Comparison of ENCODE assay signal across 21 cellular contexts in genomic region chr7:1641173-1641572, GRCh38. TPM values are rescaled to one million over a fixed set of nuclear protein-coding genes. Genes with fewer than 3 reads are reported as not detected.
DNase-seq lines count a peak whose midpoint lies in the region; ATAC-seq, FAIRE-seq and TF ChIP-seq lines count a peak whose summit lies in the region.
"Had no signal": no experiment of that assay in that cellular context is flagged by ENCODE, and none has a peak within 500 bp of the region (broad histone marks: within the 10 kb centered on the region; RNA-seq: fewer than 3 reads in every experiment).

No MANE protein-coding gene starts in this region.

- TF ChIP-seq POLR2A in A549 (IDR thresholded peaks at IDR 0.05; ENCODE audit: low read length): no peak
- no peak for TF ChIP-seq POLR2A in H1 (IDR thresholded peaks at IDR 0.05; ENCODE audit: control extremely low read depth in 1 of 2, low read depth in 2 of 2, low read length in 2 of 2)
- no peak for TF ChIP-seq POLR2A in HepG2 (IDR thresholded peaks at IDR 0.05; ENCODE audit: insufficient read depth in 1 of 2, low read depth in 2 of 2, low read length in 2 of 2)

- H3K23me2 ChIP-seq in H1 (ENCODE audit: low read depth, low read length): no peaks in the 10 kb centered on the region

- ATAC-seq in A549: peak; percentile 19 to 50; a peak in 4 of 6 replicates
- ATAC-seq in HepG2: no peak
- ATAC-seq in GM21528 (IDR thresholded peaks at IDR 0.05; ENCODE audit: low FRiP score, unreplicated experiment): no peak
- ATAC-seq: GM12878 had no signal

- no peak overlapping the region for H3K4me3 ChIP-seq in A549
- H3K4me3 ChIP-seq in BLaER1 treated with 17β-estradiol and CSF1 and Interleukin-3, amounts not matched to agents 10 nM and 100 nM: no peak overlapping the region
- no peak overlapping the region for H3K4me3 ChIP-seq in H1 (ENCODE audit: extremely low read depth in 1 of 4, insufficient read depth in 2 of 4, low read depth in 3 of 4, low read length in 4 of 4)
- no peak overlapping the region for H3K4me3 ChIP-seq in osteoblast (ENCODE audit: insufficient read depth, low read length)
- no peak overlapping the region for H3K4me3 ChIP-seq in HepG2 (replicated peaks in 1 of 3; ENCODE audit: insufficient read depth in 1 of 3, low read depth in 2 of 3, low read length in 3 of 3)
- H3K4me3 ChIP-seq: GM12878 had no signal

- H4K5ac ChIP-seq in H1 (ENCODE audit: insufficient read length, low read depth, low read length): no peak overlapping the region

- H3K18ac ChIP-seq in H1 (ENCODE audit: extremely low read depth, low read length): no peak overlapping the region

- H2BK15ac ChIP-seq in H1 (ENCODE audit: low read length): no peak overlapping the region

- in situ Hi-C loops in HepG2 (cut with HindIII; ENCODE audit: extremely low pct_ligation_motif_present, low pct_unique_long_range_greater_than_20kb): no loop called here

- no peaks in the 10 kb centered on the region for H3K36me3 ChIP-seq in BLaER1 treated with 17β-estradiol and CSF1 and Interleukin-3, amounts not matched to agents 10 nM and 100 nM
- H3K36me3 ChIP-seq in H1 (ENCODE audit: control insufficient read depth in 2 of 4, insufficient read depth in 4 of 4, low read length in 3 of 4) (no peaks in the 10 kb centered on the region), osteoblast (ENCODE audit: insufficient read depth, low read length) (no peaks in the 10 kb centered on the region), HepG2 (replicated peaks in 1 of 2; ENCODE audit: control insufficient read depth in 1 of 2, insufficient read depth in 2 of 2, low read length in 2 of 2) (no peaks in the 10 kb centered on the region)
- H3K36me3 ChIP-seq: BE2C had no signal

- no peak overlapping the region for H3K23ac ChIP-seq in H1 (ENCODE audit: insufficient read length)

- no peak for DNase-seq in A549 (ENCODE audit: low read depth in 1 of 2, low spot score in 1 of 2)
- DNase-seq in H1 (ENCODE audit: low read depth in 1 of 2, low spot score in 2 of 2): no peak
- DNase-seq in osteoblast (ENCODE audit: insufficient read length, low spot score, missing footprints): peak; percentile 61
- DNase-seq in HepG2 (ENCODE audit: low spot score): no peak
- no peak for DNase-seq in HT-29 (ENCODE audit: low spot score)
- DNase-seq: ACHN; BE2C; CD4-positive, alpha-beta memory T cell; DMS 273 treated with DMSO at 0.1 percent for 48 hours; DMS53; DND-41; EL; HCEC 1CT; KBM-7 had no signal

- no peak overlapping the region for H2BK5ac ChIP-seq in H1 (ENCODE audit: low read depth, low read length)

- TF ChIP-seq EP300 in A549 (IDR thresholded peaks at IDR 0.05): no peak
- no peak for TF ChIP-seq EP300 in H1 (IDR thresholded peaks at IDR 0.05; ENCODE audit: borderline replicate concordance in 1 of 2, low read depth in 2 of 2, low read length in 2 of 2)
- TF ChIP-seq EP300 in HepG2 (IDR thresholded peaks at IDR 0.05; ENCODE audit: low read depth in 2 of 2, low read length in 2 of 2): no peak
- no peak for TF ChIP-seq EP300 in HepG2 (CRISPR knock-in tag; IDR thresholded peaks at IDR 0.05; ENCODE audit: borderline replicate concordance)

- peaks cover 0 to 50% (median 0%) of the 10 kb centered on the region in 11 experiments; a peak in 6 of 22 replicates for H3K27me3 ChIP-seq in BLaER1 treated with 17β-estradiol and CSF1 and Interleukin-3, amounts not matched to agents 10 nM and 100 nM
- H3K27me3 ChIP-seq in H1 (replicated peaks in 1 of 4; ENCODE audit: control insufficient read depth in 3 of 4, extremely low read depth in 1 of 4, insufficient read depth in 3 of 4, low read length in 3 of 4) (no peaks in the 10 kb centered on the region), osteoblast (ENCODE audit: insufficient read depth, low read length) (peaks cover 9% of the 10 kb centered on the region), HepG2 (ENCODE audit: control insufficient read depth in 1 of 2, insufficient read depth in 2 of 2, low read length in 2 of 2) (peaks cover 2 to 40% of the 10 kb centered on the region in 2 experiments)
- H3K27me3 ChIP-seq: BE2C had no signal

- no peak overlapping the region for H3K14ac ChIP-seq in H1 (ENCODE audit: insufficient read length)

- POLR2A ChIA-PET in A549 (lab: Yijun Ruan, JAX): no interaction called here
- POLR2A ChIA-PET in H1 (lab: Charles Lee; ENCODE audit: partially characterized antibody): interaction anchor here (0.7 kb wide), 1 partner anchor 74 kb away, joined by 3 read pairs; no protein-coding TSS in a partner anchor
- POLR2A ChIA-PET in HepG2 (lab: Yijun Ruan, JAX): no interaction called here

- CTCF ChIA-PET in A549 (lab: Yijun Ruan, JAX) (interaction anchor here (0.8 to 1.4 kb wide), 6 partner anchors 9 to 64 kb away, joined by 3 to 6 read pairs (median 4); no protein-coding TSS in a partner anchor), H1 (lab: Charles Lee; ENCODE audit: partially characterized antibody) (interaction anchor here (0.5 to 4.7 kb wide), 12 partner anchors 9 to 448 kb away, joined by 3 to 31 read pairs (median 4); no protein-coding TSS in a partner anchor), HepG2 (lab: Yijun Ruan, JAX; ENCODE audit: low intra/inter-chr PET ratio, low total read pairs) (no interaction called here)

- peak overlapping the region in 4 of 11 experiments; percentile 6 to 59 (median 34); a peak in 5 of 22 replicates for H3K9ac ChIP-seq in BLaER1 treated with 17β-estradiol and CSF1 and Interleukin-3, amounts not matched to agents 10 nM and 100 nM
- H3K9ac ChIP-seq in H1 (replicated peaks in 1 of 4; ENCODE audit: extremely low read depth in 1 of 4, low read depth in 3 of 4, low read length in 3 of 4) (no peak overlapping the region), HepG2 (ENCODE audit: insufficient read depth, low read depth, low read length) (no peak overlapping the region)

- no peak for FAIRE-seq in A549 (lab: Jason Lieb, UNC)
- no peak for FAIRE-seq in H1 (lab: Jason Lieb, UNC)
- no peak for FAIRE-seq in HepG2 (lab: Jason Lieb, UNC)
- FAIRE-seq: GM12878, H54, HTR-8/SVneo had no signal

- TF ChIP-seq CTCF in A549 (IDR thresholded peaks at IDR 0.05) (no peak), H1 (IDR thresholded peaks at IDR 0.05; ENCODE audit: control extremely low read depth in 1 of 3, insufficient read depth in 1 of 3, low read depth in 1 of 3, low read length in 3 of 3) (no peak), osteoblast (IDR thresholded peaks at IDR 0.05; ENCODE audit: extremely low read depth, low read depth, low read length) (no peak), HepG2 (CRISPR knock-in tag; IDR thresholded peaks at IDR 0.05) (no peak)

- H3K79me2 ChIP-seq in H1 (ENCODE audit: control insufficient read depth in 1 of 2, insufficient read depth in 2 of 2, low read length in 2 of 2) (no peaks in the 10 kb centered on the region), osteoblast (ENCODE audit: insufficient read depth, low read length) (no peaks in the 10 kb centered on the region), HepG2 (ENCODE audit: insufficient read depth, low read length) (no peaks in the 10 kb centered on the region)

- BruUV-seq in HepG2 (replicated peaks; lab: Mats Ljungman, UMichigan): no TSS peak

- peaks cover 0 to 14% (median 0%) of the 10 kb centered on the region in 11 experiments; a peak in 3 of 22 replicates for H4K20me1 ChIP-seq in BLaER1 treated with 17β-estradiol and CSF1 and Interleukin-3, amounts not matched to agents 10 nM and 100 nM
- H4K20me1 ChIP-seq in H1 (replicated peaks in 1 of 2; ENCODE audit: control insufficient read depth in 1 of 2, insufficient read depth in 2 of 2, low read length in 2 of 2) (no peaks in the 10 kb centered on the region), osteoblast (ENCODE audit: insufficient read depth, low read length) (no peaks in the 10 kb centered on the region), HepG2 (ENCODE audit: insufficient read depth, low read length) (no peaks in the 10 kb centered on the region)

- H3K9me3 ChIP-seq in A549 (peaks cover 17% of the 10 kb centered on the region), H1 (ENCODE audit: insufficient read depth in 2 of 2, low read depth in 1 of 2, low read length in 1 of 2) (peaks cover 7 to 12% of the 10 kb centered on the region in 2 experiments), osteoblast (ENCODE audit: low read depth, low read length) (peaks cover 3% of the 10 kb centered on the region), HepG2 (ENCODE audit: low read length) (peaks cover 7% of the 10 kb centered on the region)
- H3K9me3 ChIP-seq in BLaER1 treated with 17β-estradiol and CSF1 and Interleukin-3, amounts not matched to agents 10 nM and 100 nM (replicated peaks in 1 of 11): peaks cover 19 to 22% (median 21%) of the 10 kb centered on the region in 11 experiments
- H3K9me3 ChIP-seq: BE2C had no signal

- H3K56ac ChIP-seq in H1 (replicated peaks; ENCODE audit: insufficient read length, low read depth, low read length): no peak overlapping the region

- H2BK12ac ChIP-seq in H1 (ENCODE audit: low read depth, low read length): no peak overlapping the region

- H3K4me1 ChIP-seq in A549 (no peaks in the 10 kb centered on the region), H1 (replicated peaks in 1 of 4; ENCODE audit: control insufficient read depth in 3 of 4, insufficient read depth in 4 of 4, low read length in 3 of 4) (no peaks in the 10 kb centered on the region), osteoblast (ENCODE audit: insufficient read depth, low read length) (no peaks in the 10 kb centered on the region), HepG2 (ENCODE audit: insufficient read depth, low read length) (peaks cover 22% of the 10 kb centered on the region)
- peaks cover 10 to 82% (median 75%) of the 10 kb centered on the region in 10 experiments; a peak in 19 of 20 replicates for H3K4me1 ChIP-seq in BLaER1 treated with 17β-estradiol and CSF1 and Interleukin-3, amounts not matched to agents 10 nM and 100 nM
- H3K4me1 ChIP-seq: BE2C had no signal

- intact Hi-C loops in HepG2 (cut with micrococcal nuclease; ENCODE audit: unreplicated experiment): no loop called here

- H2BK120ac ChIP-seq in H1 (replicated peaks; ENCODE audit: low read depth, low read length): no peak overlapping the region

- H2BK20ac ChIP-seq in H1 (ENCODE audit: low read length): no peak overlapping the region

- 38% methylated on average over 11 of the region's 11 CpGs for WGBS in A549 (ENCODE audit: missing lambda C conversion rate)
- WGBS in H1 (ENCODE audit: extremely low coverage in 1 of 2, insufficient coverage in 1 of 2, insufficient read length in 1 of 2, insufficient replicate concordance in 2 of 2, low coverage in 1 of 2, low lambda C conversion rate in 2 of 2, missing lambda C conversion rate in 1 of 2), 2 experiments: 92% methylated on average over 11 of the region's 11 CpGs; no CpG with 5 or more reads in 1 of the 2 experiments
- WGBS in HepG2 (ENCODE audit: low lambda C conversion rate): 24% methylated on average over 10 of the region's 11 CpGs

- H2AK5ac ChIP-seq in H1 (ENCODE audit: low read depth, low read length): no peak overlapping the region

- no peak for TF ChIP-seq RAD21 in A549 (conservative IDR thresholded peaks at IDR 0.05 in 1 of 2, IDR thresholded peaks at IDR 0.05 in 1 of 2)
- TF ChIP-seq RAD21 in H1 (IDR thresholded peaks at IDR 0.05 in 1 of 2, conservative IDR thresholded peaks at IDR 0.05 in 1 of 2; ENCODE audit: low read depth in 2 of 2, low read length in 2 of 2): no peak
- TF ChIP-seq RAD21 in HepG2 (CRISPR knock-in tag; IDR thresholded peaks at IDR 0.05): no peak

- H3K4ac ChIP-seq in H1 (replicated peaks; ENCODE audit: insufficient read length, low read depth, low read length): no peak overlapping the region

- no peak overlapping the region for H3K4me2 ChIP-seq in A549
- H3K4me2 ChIP-seq in BLaER1 treated with 17β-estradiol and CSF1 and Interleukin-3, amounts not matched to agents 10 nM and 100 nM: peak overlapping the region; percentile 12 to 93 (median 66); a peak in 20 of 22 replicates
- no peak overlapping the region for H3K4me2 ChIP-seq in H1 (ENCODE audit: insufficient read depth in 1 of 2, low read depth in 2 of 2, low read length in 2 of 2)
- no peak overlapping the region for H3K4me2 ChIP-seq in osteoblast (ENCODE audit: insufficient read depth, low read length)
- no peak overlapping the region for H3K4me2 ChIP-seq in HepG2 (ENCODE audit: low read depth, low read length)

- H4K91ac ChIP-seq in H1 (replicated peaks; ENCODE audit: insufficient read length, low read length): no peak overlapping the region

- H2AFZ ChIP-seq in H1 (ENCODE audit: low read length) (no peak overlapping the region), osteoblast (ENCODE audit: low read length) (no peak overlapping the region), HepG2 (ENCODE audit: low read length) (no peak overlapping the region)

- no peak overlapping the region for H3K27ac ChIP-seq in A549
- H3K27ac ChIP-seq in BLaER1 treated with 17β-estradiol and CSF1 and Interleukin-3, amounts not matched to agents 10 nM and 100 nM: peak overlapping the region in 4 of 11 experiments; percentile 43 to 56 (median 50); a peak in 6 of 22 replicates
- H3K27ac ChIP-seq in H1 (ENCODE audit: low read depth, low read length): no peak overlapping the region
- H3K27ac ChIP-seq in osteoblast (ENCODE audit: low read depth, low read length): no peak overlapping the region
- no peak overlapping the region for H3K27ac ChIP-seq in HepG2 (ENCODE audit: extremely low read length, insufficient read depth, low read length)
- H3K27ac ChIP-seq: HL-60 had no signal

- peak overlapping the region; percentile 80; the same call in 1 of the 2 replicates for H4K8ac ChIP-seq in H1 (ENCODE audit: extremely low read depth, insufficient read depth, low read length)

- no peaks in the 10 kb centered on the region for H3K79me1 ChIP-seq in H1 (ENCODE audit: low read depth, low read length)

RNA-seq across cellular contexts. Expression of gene ELFN1, which starts 28.9 kb away (rescaled TPM):
- 0.09 and 0.10 TPM in 2 replicates for polyA plus RNA-seq in A549 (2011; rRNA removed)
- 0.12 and 0.29 TPM in 2 replicates for polyA plus RNA-seq in A549 (2012; cell fraction: cytosol; rRNA removed)
- 0.11 and 0.22 TPM in 2 replicates for polyA plus RNA-seq in A549 (2012; cell fraction: nucleus; rRNA removed)
- 0.08 to 0.10 TPM (median 0.09 TPM) in 3 replicates for polyA plus RNA-seq in A549 (2017; fragmentation: RNase III; extraction: RNeasy Plus Mini Kit Qiagen cat#74134 plus additional on column Dnase treatment)
- 0.08 and 0.15 TPM in 2 replicates for polyA minus RNA-seq in A549 (2011; rRNA and poly(A)+ RNA removed)
- total RNA-seq in H1 (2021; fragmentation: NEBNext Ultra II Directional; extraction: Animal tissue kit (Norgen Biotek cat#: 25700)): 2.0 and 2.1 TPM in 2 replicates
- polyA plus RNA-seq in H1 (2011; rRNA removed): 4.5 and 4.8 TPM in 2 replicates
- polyA plus RNA-seq in H1 (2011; cell fraction: cytosol; rRNA removed): 3.6 TPM
- 2.8 TPM for polyA plus RNA-seq in H1 (2011; cell fraction: nucleus; rRNA removed)
- polyA plus RNA-seq in H1 (2012, experiment 1 of 2): 1.5 to 4.4 TPM (median 3.3 TPM) in 4 replicates
- polyA plus RNA-seq in H1 (2012, experiment 2 of 2): 2.0 TPM
- polyA plus RNA-seq in H1 (2013, experiment 1 of 2): 3.3 TPM
- polyA plus RNA-seq in H1 (2013, experiment 2 of 2): 3.5 TPM
- 1.8 and 2.7 TPM in 2 replicates for polyA minus RNA-seq in H1 (2011; rRNA and poly(A)+ RNA removed)
- polyA minus RNA-seq in H1 (2011; cell fraction: cytosol; rRNA and poly(A)+ RNA removed): 3.5 TPM
- 1.5 TPM for polyA minus RNA-seq in H1 (2011; cell fraction: nucleus; rRNA and poly(A)+ RNA removed)
- total RNA-seq in osteoblast: 12.7 and 14.1 TPM in 2 replicates
- total RNA-seq in HepG2 (2016; rRNA removed; fragmentation: Illumina TruSeq; extraction: Trizol): 0.13 and 0.18 TPM in 2 replicates
- total RNA-seq in HepG2 (2016; cell fraction: cytosol; rRNA removed; fragmentation: Illumina TruSeq; extraction: Trizol; ENCODE audit: low read depth): 0.10 TPM in 1 of 2 replicates, not detected in the other
- 0.21 and 0.28 TPM in 2 replicates for total RNA-seq in HepG2 (2016; cell fraction: insoluble cytoplasmic fraction; rRNA removed; fragmentation: Illumina TruSeq; extraction: Trizol)
- 0.10 and 0.12 TPM in 2 replicates for total RNA-seq in HepG2 (2016; cell fraction: membrane; rRNA removed; fragmentation: Illumina TruSeq; extraction: Trizol)
- total RNA-seq in HepG2 (2016; cell fraction: nucleus; rRNA removed; fragmentation: Illumina TruSeq; extraction: Trizol): 0.13 and 0.19 TPM in 2 replicates
- polyA plus RNA-seq in HepG2 (2011; rRNA removed): 0.13 and 1.5 TPM in 2 replicates
- 0.32 and 1.0 TPM in 2 replicates for polyA plus RNA-seq in HepG2 (2011; cell fraction: cytosol; rRNA removed)
- 0.48 and 1.6 TPM in 2 replicates for polyA plus RNA-seq in HepG2 (2011; cell fraction: nucleus; rRNA removed)
- 0.28 and 1.0 TPM in 2 replicates for polyA plus RNA-seq in HepG2 (2012)
- polyA plus RNA-seq in HepG2 (2016; cell fraction: cytosol; fragmentation: Illumina TruSeq; extraction: Trizol; ENCODE audit: low read depth): 0.03 and 0.05 TPM in 2 replicates
- polyA plus RNA-seq in HepG2 (2016; cell fraction: insoluble cytoplasmic fraction; fragmentation: Illumina TruSeq; extraction: Trizol; ENCODE audit: low read depth): 0.22 and 0.29 TPM in 2 replicates
- polyA plus RNA-seq in HepG2 (2016; cell fraction: membrane; fragmentation: Illumina TruSeq; extraction: Trizol; ENCODE audit: low read depth): 0.09 and 0.12 TPM in 2 replicates
- 0.27 and 0.31 TPM in 2 replicates for polyA plus RNA-seq in HepG2 (2016; cell fraction: nucleus; fragmentation: Illumina TruSeq; extraction: Trizol; ENCODE audit: insufficient read depth, low read depth)
- polyA minus RNA-seq in HepG2 (2011; rRNA and poly(A)+ RNA removed; ENCODE audit: low replicate concordance): 0.21 and 0.50 TPM in 2 replicates
- 0.18 and 1.1 TPM in 2 replicates for polyA minus RNA-seq in HepG2 (2011; cell fraction: cytosol; rRNA and poly(A)+ RNA removed)
- 0.13 and 0.50 TPM in 2 replicates for polyA minus RNA-seq in HepG2 (2011; cell fraction: nucleus; rRNA and poly(A)+ RNA removed)
- total RNA-seq in HT-29 (2014; rRNA removed; shearing (Covaris generic)): 0.92 and 1.7 TPM in 2 replicates
- total RNA-seq: GM12878 had no signal
- polyA plus RNA-seq: CD14-positive monocyte; CD4-positive, alpha-beta memory T cell had no signal

Comparison
In these comparisons a context has a peak if more than half of its experiments do, and no peak if none do; other contexts are left out.
1. ATAC-seq: peak in A549 (2 of 2); none in HepG2 (single experiment) and GM21528 (single experiment).
2. H3K4me2 ChIP-seq: peak in BLaER1 treated with 17β-estradiol and CSF1 and Interleukin-3, amounts not matched to agents 10 nM and 100 nM (11 of 11); none in A549 (single experiment), H1 (0 of 2), osteoblast (single experiment) and HepG2 (single experiment).